Comparison of ENCODE assay signal across 1 cellular context in genomic region chr5:151126199-151126645, GRCh38.
A peak's percentile ranks its signal among the peaks of the same experiment; 100 is the strongest.
TF ChIP-seq lines count a peak whose summit lies in the region.

No MANE protein-coding gene starts in this region.

TF ChIP-seq in HepG2, 621 proteins besides CTCF, POLR2A, EP300 and RAD21 (continued from another document):
- TF ChIP-seq ZNF687 (CRISPR knock-in tag; IDR thresholded peaks at IDR 0.05) (peak; percentile 62), CCAR2 (optimal IDR thresholded peaks at IDR 0.05; ENCODE audit: low read depth, low read length) (no peak), GABPB1 (CRISPR knock-in tag; IDR thresholded peaks at IDR 0.05) (0 out of 2 replicates have a peak, but pooled peaks have one; percentile 17), ZFX (CRISPR knock-in tag; IDR thresholded peaks at IDR 0.05; ENCODE audit: low read depth) (0 out of 2 replicates have a peak, but pooled peaks have one; percentile 13), ZNF335 (CRISPR knock-in tag; IDR thresholded peaks at IDR 0.05) (no peak)
